Comparison of ENCODE assay signal across 1 cellular context in genomic region chr9:38029923-38030638, GRCh38.
TF ChIP-seq lines count a peak whose summit lies in the region.

No MANE protein-coding gene starts in this region.

TF ChIP-seq in IMR-90, 13 proteins besides CTCF, POLR2A, EP300 and RAD21 (continued from another document):
- TF ChIP-seq MAZ (IDR thresholded peaks at IDR 0.05; ENCODE audit: borderline replicate concordance, low read depth, low read length) = no peak
